ENCODE assay signal across 8 cellular contexts in genomic region chr6:145814035-145814500, GRCh38. TPM values are rescaled to one million over a fixed set of nuclear protein-coding genes. Genes with fewer than 3 reads are reported as not detected.
A peak's percentile ranks its signal among the peaks of the same experiment; 100 is the strongest.
DNase-seq lines count a peak whose midpoint lies in the region; ATAC-seq and TF ChIP-seq lines count a peak whose summit lies in the region.

No MANE protein-coding gene starts in this region.

- no TSS peak for BruUV-seq in PC-3 (replicated peaks; lab: Mats Ljungman, UMichigan)

- H3K4me3 ChIP-seq in PC-3 (ENCODE audit: low read length) (peak overlapping the region; percentile 82), iPS DF 6.9 (ENCODE audit: low read length) (peak overlapping the region; percentile 83)

- no CpG with 5 or more reads among the region's 33 CpGs for WGBS in iPS DF 6.9 (ENCODE audit: insufficient coverage, insufficient read length)

- H3K27me3 ChIP-seq in PC-3 (ENCODE audit: low read length), result no peaks in the 10 kb centered on the region
- H3K27me3 ChIP-seq in iPS DF 6.9 (ENCODE audit: control insufficient read depth, insufficient read depth, low read length), result no peaks in the 10 kb centered on the region

- H3K36me3 ChIP-seq in PC-3 (ENCODE audit: low read depth, low read length) (no peaks in the 10 kb centered on the region), iPS DF 6.9 (ENCODE audit: control insufficient read depth, insufficient read depth, low read length) (no peaks in the 10 kb centered on the region)

- H3K4me1 ChIP-seq in PC-3 (ENCODE audit: insufficient read depth, low read length) (peaks cover 33% of the 10 kb centered on the region), iPS DF 6.9 (ENCODE audit: control insufficient read depth, insufficient read depth, low read length) (no peaks in the 10 kb centered on the region)

- H3K9me3 ChIP-seq in PC-3 (ENCODE audit: low read length) (no peaks in the 10 kb centered on the region), iPS DF 6.9 (ENCODE audit: control insufficient read depth, insufficient read depth, low read length) (no peaks in the 10 kb centered on the region)

- H3K9me2 ChIP-seq in PC-3 (replicated peaks; ENCODE audit: low read length), result no peaks in the 10 kb centered on the region

- peak overlapping the region; percentile 56; the same call in 1 of the 2 replicates for H2AFZ ChIP-seq in PC-3 (ENCODE audit: low read length)

- no peaks in the 10 kb centered on the region for H3F3A ChIP-seq in PC-3 (ENCODE audit: low read length, unreplicated experiment)

- DNase-seq in COLO829 (ENCODE audit: low spot score), result peak; percentile 13
- DNase-seq in PC-3, result peak; percentile 17
- DNase-seq in astrocyte of the hippocampus (ENCODE audit: low read depth, low spot score), result peak; percentile 60
- no peak for DNase-seq in iPS DF 6.9 (ENCODE audit: low read depth, low spot score)
- DNase-seq in sciatic nerve (ENCODE audit: low spot score), result peak; percentile 63
- DNase-seq in GM19238 (ENCODE audit: insufficient read length, low spot score), result no peak

- peak overlapping the region; percentile 79 for H3K9ac ChIP-seq in PC-3 (ENCODE audit: low read length)

- CTCF ChIA-PET in PC-3 (lab: Charles Lee), result no interaction called here

- H3K79me2 ChIP-seq in PC-3 (ENCODE audit: low read length), result peaks cover 51% of the 10 kb centered on the region

- H3K4me2 ChIP-seq in PC-3 (ENCODE audit: low read length), result peak overlapping the region; percentile 98

- POLR2A ChIA-PET in PC-3 (lab: Charles Lee; ENCODE audit: unreplicated experiment), result no interaction called here

- ATAC-seq in GM19351 (IDR thresholded peaks at IDR 0.05; ENCODE audit: unreplicated experiment) (peak; percentile 13), HG03342 (IDR thresholded peaks at IDR 0.05; ENCODE audit: unreplicated experiment) (peak; percentile 27), PC-3 (peak; percentile 40), sciatic nerve (peak; percentile 20)

- intact Hi-C loops in PC-3 (cut with micrococcal nuclease) (loop anchor here (2.0 kb wide), 1 partner anchor 79 kb away; the partner anchor contains the start of gene EPM2A), sciatic nerve (cut with DNase I) (no loop called here)

- peak overlapping the region; percentile 63 for H3K27ac ChIP-seq in PC-3 (ENCODE audit: low read length)
- no peak overlapping the region for H3K27ac ChIP-seq in iPS DF 6.9 (ENCODE audit: low read length)

- H4K20me1 ChIP-seq in PC-3 (ENCODE audit: low read length), result peaks cover 34% of the 10 kb centered on the region

- TF ChIP-seq CTCF in PC-3 (conservative IDR thresholded peaks at IDR 0.05; ENCODE audit: low read depth, low read length), result no peak

RNA-seq across cellular contexts. Expression of gene FBXO30, which starts 0.5 kb away (rescaled TPM):
- total RNA-seq in PC-3 (2014; rRNA removed) (2.5 and 3.1 TPM in 2 replicates), sciatic nerve (13.0 TPM)

Comparison
In these comparisons a context has a peak if more than half of its experiments do, and no peak if none do; other contexts are left out.
1. DNase-seq: peak in COLO829 (single experiment), PC-3 (single experiment), astrocyte of the hippocampus (single experiment) and sciatic nerve (single experiment); none in iPS DF 6.9 (single experiment) and GM19238 (single experiment).
2. Peak in every context shown above with its lines, with median percentiles within 50 percentile points of each other: ATAC-seq.